Comparison of ENCODE assay signal across 8 cellular contexts in the genomic region with DNA sequence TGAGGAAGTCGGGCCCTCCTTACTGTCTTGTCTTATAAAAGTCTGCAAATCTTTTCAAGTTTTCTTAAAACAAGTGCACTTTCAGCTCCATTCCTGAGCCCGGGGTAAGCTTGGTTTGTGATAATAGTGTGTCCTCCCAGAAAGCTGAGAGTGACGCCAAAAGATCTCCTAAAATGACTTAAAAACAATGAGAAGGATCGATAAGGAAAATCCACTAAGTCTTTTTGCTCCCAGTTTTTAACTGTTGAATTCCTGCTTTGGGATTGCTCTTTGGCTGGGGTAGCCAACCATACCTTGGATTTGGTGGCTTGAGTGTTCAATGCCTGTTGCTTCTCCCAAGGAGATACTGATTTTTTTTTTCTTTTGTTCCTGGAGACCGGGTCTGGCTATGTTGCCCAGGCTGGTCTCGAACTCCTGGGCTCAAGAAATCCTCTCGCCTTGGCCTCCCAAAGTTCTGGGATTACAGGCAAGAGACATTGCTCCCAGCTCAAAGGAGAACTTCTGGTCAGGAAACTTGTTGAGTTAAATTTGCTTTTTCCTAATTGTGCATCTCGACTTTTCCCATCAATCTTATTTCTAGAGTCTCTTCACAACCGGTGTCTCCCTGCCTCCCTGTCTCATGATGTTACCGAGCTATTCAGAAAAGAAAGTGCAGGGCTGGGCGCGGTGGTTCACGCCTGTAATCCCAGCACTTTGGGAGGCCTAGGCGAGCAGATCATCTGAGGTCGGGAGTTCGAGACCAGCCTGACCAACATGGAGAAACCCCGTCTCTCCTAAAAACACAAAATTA. TPM values are rescaled to one million over a fixed set of nuclear protein-coding genes. Genes with fewer than 3 reads are reported as not detected.
DNase-seq lines count a peak whose midpoint lies in the region; ATAC-seq lines count a peak whose summit lies in the region.

No MANE protein-coding gene starts in this region.

- peak overlapping the region; percentile 97 for H3K4me3 ChIP-seq in HUES48 (ENCODE audit: low read depth, low read length)
- peak overlapping the region; percentile 92 for H3K4me3 ChIP-seq in iPS-18c (ENCODE audit: insufficient read depth, low read depth, low read length)

- no peak for ATAC-seq in activated naive CD4-positive, alpha-beta T cell treated with anti-CD3 and anti-CD28 coated beads, Interleukin-2, amount 50 U/mL, for 72 hours
- no peak for ATAC-seq in stimulated activated effector memory CD8-positive, alpha-beta T cell treated with anti-CD3 and anti-CD28 coated beads, Interleukin-12 subunit alpha, Interleukin-12 subunit beta, amount 100 ng/mL, for 72 hours
- ATAC-seq in GM18511 (IDR thresholded peaks at IDR 0.05; ENCODE audit: unreplicated experiment) (no peak), HG03045 (IDR thresholded peaks at IDR 0.05; ENCODE audit: unreplicated experiment) (no peak)

- peak overlapping the region; percentile 99 for H3K27ac ChIP-seq in HUES48 (ENCODE audit: low read depth, low read length)

- peaks cover 44% of the 10 kb centered on the region for H3K4me1 Mint-ChIP-seq in stimulated activated effector memory CD8-positive, alpha-beta T cell treated with anti-CD3 and anti-CD28 coated beads, Interleukin-12 subunit alpha, Interleukin-12 subunit beta, amount 100 ng/mL, for 72 hours

- no peaks in the 10 kb centered on the region for H3K9me3 ChIP-seq in HUES48 (ENCODE audit: control insufficient read depth, insufficient read depth, low read length)
- no peaks in the 10 kb centered on the region for H3K9me3 ChIP-seq in iPS-18c (ENCODE audit: control insufficient read depth, insufficient read depth, low read length)

- H3K27me3 ChIP-seq in HUES48 (ENCODE audit: control insufficient read depth, insufficient read depth, low read length) = no peaks in the 10 kb centered on the region

- DNase-seq in activated naive CD4-positive, alpha-beta T cell treated with anti-CD3 and anti-CD28 coated beads, Interleukin-2, amount 50 U/mL, for 72 hours (ENCODE audit: low spot score in 2 of 2) = no peak
- no peak for DNase-seq in stimulated activated effector memory CD8-positive, alpha-beta T cell treated with anti-CD3 and anti-CD28 coated beads, Interleukin-12 subunit alpha, Interleukin-12 subunit beta, amount 100 ng/mL, for 72 hours (ENCODE audit: low spot score in 2 of 2)
- DNase-seq in NCI-H2171 (lab: John Stamatoyannopoulos, UW) = no peak
- no peak for DNase-seq in NCI-H2171 treated with DMSO at 0.1 percent for 48 hours (lab: John Stamatoyannopoulos, UW)

- H3K27ac Mint-ChIP-seq in activated naive CD4-positive, alpha-beta T cell treated with anti-CD3 and anti-CD28 coated beads, Interleukin-2, amount 50 U/mL, for 72 hours = peak overlapping the region; percentile 98 to 100
- H3K27ac Mint-ChIP-seq in stimulated activated effector memory CD8-positive, alpha-beta T cell treated with anti-CD3 and anti-CD28 coated beads, Interleukin-12 subunit alpha, Interleukin-12 subunit beta, amount 100 ng/mL, for 72 hours = peak overlapping the region; percentile 98

- H3K4me3 Mint-ChIP-seq in stimulated activated effector memory CD8-positive, alpha-beta T cell treated with anti-CD3 and anti-CD28 coated beads, Interleukin-12 subunit alpha, Interleukin-12 subunit beta, amount 100 ng/mL, for 72 hours = peak overlapping the region; percentile 93

- H3K36me3 ChIP-seq in HUES48 (ENCODE audit: control insufficient read depth, insufficient read depth, low read length) = peaks cover 25% of the 10 kb centered on the region

- peaks cover 35% of the 10 kb centered on the region for H3K4me1 ChIP-seq in HUES48 (ENCODE audit: control insufficient read depth, insufficient read depth, low read length)

- no peaks in the 10 kb centered on the region for H3K9me3 Mint-ChIP-seq in activated naive CD4-positive, alpha-beta T cell treated with anti-CD3 and anti-CD28 coated beads, Interleukin-2, amount 50 U/mL, for 72 hours
- no peaks in the 10 kb centered on the region for H3K9me3 Mint-ChIP-seq in stimulated activated effector memory CD8-positive, alpha-beta T cell treated with anti-CD3 and anti-CD28 coated beads, Interleukin-12 subunit alpha, Interleukin-12 subunit beta, amount 100 ng/mL, for 72 hours

- peaks cover 40 to 48% of the 10 kb centered on the region in 2 donors for H3K36me3 Mint-ChIP-seq in activated naive CD4-positive, alpha-beta T cell treated with anti-CD3 and anti-CD28 coated beads, Interleukin-2, amount 50 U/mL, for 72 hours
- H3K36me3 Mint-ChIP-seq in stimulated activated effector memory CD8-positive, alpha-beta T cell treated with anti-CD3 and anti-CD28 coated beads, Interleukin-12 subunit alpha, Interleukin-12 subunit beta, amount 100 ng/mL, for 72 hours = peaks cover 90% of the 10 kb centered on the region

- peak overlapping the region; percentile 95 for H3K9ac ChIP-seq in HUES48 (ENCODE audit: low read depth, low read length)

RNA-seq across cellular contexts. Expression of gene TGIF1, which starts 3.0 kb away (rescaled TPM):
- 100 to 1,000 TPM in 1 of 2 donors, 10 to 100 TPM in 1; 36.1 to 101 TPM for total RNA-seq in activated naive CD4-positive, alpha-beta T cell treated with anti-CD3 and anti-CD28 coated beads, Interleukin-2, amount 50 U/mL, for 72 hours
